Comparison of ENCODE assay signal across 2 cellular contexts in genomic region chr1:26853600-26853999, GRCh38.
TF ChIP-seq lines count a peak whose summit lies in the region.

No MANE protein-coding gene starts in this region.

TF ChIP-seq in IMR-90, 13 proteins besides CTCF, POLR2A, EP300 and RAD21:
- TF ChIP-seq USF2 (IDR thresholded peaks at IDR 0.05; ENCODE audit: low read depth, low read length) = no peak
- TF ChIP-seq RFX5 (IDR thresholded peaks at IDR 0.05; ENCODE audit: low read depth, low read length) = no peak
- no peak for TF ChIP-seq MXI1 (IDR thresholded peaks at IDR 0.05; ENCODE audit: borderline replicate concordance, low read depth, low read length)
- no peak for TF ChIP-seq ELK1 (IDR thresholded peaks at IDR 0.05; ENCODE audit: borderline replicate concordance, low read depth, low read length)
- TF ChIP-seq MAZ (IDR thresholded peaks at IDR 0.05; ENCODE audit: borderline replicate concordance, low read depth, low read length) = no peak
- TF ChIP-seq BHLHE40 (IDR thresholded peaks at IDR 0.05; ENCODE audit: low read depth, low read length) = no peak
- TF ChIP-seq MAFK (IDR thresholded peaks at IDR 0.05; ENCODE audit: low read depth, low read length) = no peak
- no peak for TF ChIP-seq FOS (IDR thresholded peaks at IDR 0.05; ENCODE audit: low read depth, low read length)
- TF ChIP-seq CHD1 (IDR thresholded peaks at IDR 0.05; ENCODE audit: low read depth, low read length) = no peak
- no peak for TF ChIP-seq RCOR1 (IDR thresholded peaks at IDR 0.05; ENCODE audit: insufficient replicate concordance, low read length)
- TF ChIP-seq SMC3 (IDR thresholded peaks at IDR 0.05; ENCODE audit: low read depth, low read length) = no peak
- no peak for TF ChIP-seq CEBPB (IDR thresholded peaks at IDR 0.05; ENCODE audit: low read depth, low read length)
- TF ChIP-seq NFE2L2 (IDR thresholded peaks at IDR 0.05; ENCODE audit: low read depth, low read length) = no peak
TF ChIP-seq in IMR-90: peak in this region for 0.

TF ChIP-seq in H1, 55 proteins besides CTCF, POLR2A, EP300 and RAD21:
- TF ChIP-seq SRF (IDR thresholded peaks at IDR 0.05; ENCODE audit: low read depth, low read length) (no peak), EGR1 (IDR thresholded peaks at IDR 0.05; ENCODE audit: borderline replicate concordance, low read depth, low read length) (no peak), GTF2F1 (IDR thresholded peaks at IDR 0.05; ENCODE audit: borderline replicate concordance, low read depth, low read length) (no peak), CHD1 (IDR thresholded peaks at IDR 0.05; ENCODE audit: low read depth, low read length) (no peak), HDAC2 (IDR thresholded peaks at IDR 0.05; ENCODE audit: borderline replicate concordance in 1 of 2, low read depth in 2 of 2, low read length in 2 of 2) (no peak), ASH2L (IDR thresholded peaks at IDR 0.05; ENCODE audit: low read length) (no peak), TAF1 (IDR thresholded peaks at IDR 0.05; ENCODE audit: low read depth, low read length) (no peak), CBX5 (IDR thresholded peaks at IDR 0.05; ENCODE audit: low read depth, low read length) (no peak), SUZ12 (IDR thresholded peaks at IDR 0.05; ENCODE audit: low read length) (no peak), TBP (IDR thresholded peaks at IDR 0.05; ENCODE audit: low read depth, low read length) (no peak), TEAD4 (IDR thresholded peaks at IDR 0.05; ENCODE audit: low read depth, low read length) (no peak), USF2 (IDR thresholded peaks at IDR 0.05; ENCODE audit: low read length) (no peak), RXRA (IDR thresholded peaks at IDR 0.05; ENCODE audit: insufficient read depth, low read depth, low read length) (no peak)
- TF ChIP-seq, protein P1, sequence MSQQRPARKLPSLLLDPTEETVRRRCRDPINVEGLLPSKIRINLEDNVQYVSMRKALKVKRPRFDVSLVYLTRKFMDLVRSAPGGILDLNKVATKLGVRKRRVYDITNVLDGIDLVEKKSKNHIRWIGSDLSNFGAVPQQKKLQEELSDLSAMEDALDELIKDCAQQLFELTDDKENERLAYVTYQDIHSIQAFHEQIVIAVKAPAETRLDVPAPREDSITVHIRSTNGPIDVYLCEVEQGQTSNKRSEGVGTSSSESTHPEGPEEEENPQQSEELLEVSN (IDR thresholded peaks at IDR 0.05) = no peak
